In the genomic region with DNA sequence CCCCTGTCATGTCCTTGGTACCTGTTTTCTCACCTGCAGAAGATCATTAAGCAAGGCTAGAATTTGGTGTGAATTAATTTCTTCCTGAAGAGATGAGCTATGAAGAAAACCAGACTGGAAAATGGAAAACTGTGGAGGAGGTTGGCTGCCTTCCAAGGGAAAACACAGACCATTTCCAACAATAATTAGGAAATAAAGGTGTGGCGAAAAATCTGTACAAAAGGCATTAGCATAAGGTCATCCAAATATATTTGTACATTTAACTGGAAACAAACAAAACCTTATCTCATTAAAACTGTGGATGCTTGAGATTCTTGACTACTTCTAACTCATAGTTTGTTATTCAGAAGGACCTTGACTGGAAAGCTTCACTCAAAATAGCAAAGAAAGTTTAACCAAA, we compare ENCODE assay signal across 9 cellular contexts. TPM values are rescaled to one million over a fixed set of nuclear protein-coding genes. Genes with fewer than 3 reads are reported as not detected.
DNase-seq lines count a peak whose midpoint lies in the region; ATAC-seq, FAIRE-seq and TF ChIP-seq lines count a peak whose summit lies in the region.
"Had no signal": no experiment of that assay in that cellular context is flagged by ENCODE, and none has a peak within 500 bp of the region (broad histone marks: within the 10 kb centered on the region; RNA-seq: fewer than 3 reads in every experiment).

No MANE protein-coding gene starts in this region.

- peaks cover 2% of the 10 kb centered on the region; the same call in 1 of the 2 replicates for H3F3A ChIP-seq in DOHH2 (ENCODE audit: control insufficient read depth, insufficient read depth)

- H3K4me3 ChIP-seq in DOHH2 (ENCODE audit: low read length) (peak overlapping the region; percentile 74), Peyer's patch (peak overlapping the region in 3 of 4 donors; percentile 0 to 75 (median 8)), endocrine pancreas (ENCODE audit: control insufficient read depth, insufficient read depth, low read length) (peak overlapping the region; percentile 22), pancreas (peak overlapping the region in 2 of 4 donors; percentile 61 to 77)

- TF ChIP-seq POLR2A in Peyer's patch (IDR thresholded peaks at IDR 0.05): no peak

- H4K20me1 ChIP-seq in DOHH2 (ENCODE audit: control insufficient read depth, insufficient read depth, low read depth, low read length): no peaks in the 10 kb centered on the region

- H3K4me1 ChIP-seq in DOHH2 (ENCODE audit: control insufficient read depth, low read length) (peaks cover 36% of the 10 kb centered on the region), Peyer's patch (peaks cover 0 to 18% (median 6%) of the 10 kb centered on the region in 4 donors), endocrine pancreas (ENCODE audit: control insufficient read depth, insufficient read depth, low read length) (peaks cover 5% of the 10 kb centered on the region), pancreas (peaks cover 12 to 21% (median 16%) of the 10 kb centered on the region in 3 donors)

- no peak for TF ChIP-seq CTCF in DOHH2 (IDR thresholded peaks at IDR 0.05; ENCODE audit: low read depth, low read length, poor library complexity, severe bottlenecking)
- no peak for TF ChIP-seq CTCF in Peyer's patch (IDR thresholded peaks at IDR 0.05)
- TF ChIP-seq CTCF in pancreas (IDR thresholded peaks at IDR 0.05): no peak

- no peak overlapping the region for H3K27ac ChIP-seq in DOHH2 (ENCODE audit: low read depth, low read length)
- H3K27ac ChIP-seq in Peyer's patch: peak overlapping the region; percentile 77 to 99 (median 94)
- peak overlapping the region; percentile 90 to 98 (median 95) for H3K27ac ChIP-seq in pancreas

- H3K36me3 ChIP-seq in DOHH2 (ENCODE audit: control insufficient read depth, low read length) (peaks cover 6% of the 10 kb centered on the region), Peyer's patch (no peaks in the 10 kb centered on the region), endocrine pancreas (ENCODE audit: control insufficient read depth, insufficient read depth, low read length) (no peaks in the 10 kb centered on the region), pancreas (no peaks in the 10 kb centered on the region)

- no peak for DNase-seq in Peyer's patch
- no peak for DNase-seq in pancreas
- no peak for DNase-seq in cortex of kidney (lab: John Stamatoyannopoulos, UW)
- DNase-seq in urothelium cell line (ENCODE audit: low spot score): no peak
- no peak for DNase-seq in activated CD4-positive, alpha-beta T cell treated with anti-CD3 and anti-CD28 coated beads, Interleukin-2, amount 50 U/mL, for 4 hours
- DNase-seq: effector CD4-positive, alpha-beta T cell had no signal

- WGBS in pancreas, 2 donors: 11 to 14% methylated on average over 1 of the region's 1 CpG

- H3K9me3 ChIP-seq in DOHH2 (ENCODE audit: control insufficient read depth, insufficient read depth, low read length): peaks cover 5% of the 10 kb centered on the region; the same call in 1 of the 2 replicates
- no peaks in the 10 kb centered on the region for H3K9me3 ChIP-seq in Peyer's patch
- H3K9me3 ChIP-seq in endocrine pancreas (ENCODE audit: control insufficient read depth, low read length): no peaks in the 10 kb centered on the region
- no peaks in the 10 kb centered on the region for H3K9me3 ChIP-seq in pancreas

- H3K4me2 ChIP-seq in DOHH2 (ENCODE audit: low read length): peak overlapping the region; percentile 69

- ATAC-seq in pancreas (no peak), GM21786 (IDR thresholded peaks at IDR 0.05; ENCODE audit: unreplicated experiment) (no peak)

- no peak overlapping the region for H3K9ac ChIP-seq in endocrine pancreas (ENCODE audit: control insufficient read depth, insufficient read depth, low read length)

- H3K27me3 ChIP-seq in DOHH2 (ENCODE audit: control insufficient read depth, low read length): no peaks in the 10 kb centered on the region
- no peaks in the 10 kb centered on the region for H3K27me3 ChIP-seq in Peyer's patch
- H3K27me3 ChIP-seq in endocrine pancreas (ENCODE audit: control insufficient read depth, insufficient read depth, low read length): no peaks in the 10 kb centered on the region
- H3K27me3 ChIP-seq in pancreas: no peaks in the 10 kb centered on the region

- FAIRE-seq in pancreas (lab: Jason Lieb, UNC) (no peak), urothelium cell line (lab: Jason Lieb, UNC) (no peak)

- H3K9me2 ChIP-seq in DOHH2 (replicated peaks; ENCODE audit: control insufficient read depth, low read length): no peaks in the 10 kb centered on the region

- peaks cover 6% of the 10 kb centered on the region for H3K79me2 ChIP-seq in DOHH2 (ENCODE audit: control insufficient read depth, low read length)

- intact Hi-C loops in pancreas (cut with DNase I): no loop called here

RNA-seq across cellular contexts. Expression of a gene that starts 1.7 kb away (rescaled TPM):
- total RNA-seq in Peyer's patch (10 to 100 TPM in 3 of 4 donors, 1 to 10 TPM in 1; 9.5 to 37.1 (median 18.5) TPM), pancreas (10 to 100 TPM; 11.9 to 15.9 (median 13.8) TPM)
- polyA plus RNA-seq in pancreas: 10 to 100 TPM in 1 of 2 donors, 1 to 10 TPM in 1; 7.0 to 11.9 TPM

RNA-seq across cellular contexts. Expression of a gene that starts 50.7 kb away (rescaled TPM):
- total RNA-seq in Peyer's patch (10 to 100 TPM; 38.5 to 55.4 (median 52.6) TPM), pancreas (10 to 100 TPM; 11.5 to 20.1 (median 14.6) TPM)
- 10 to 100 TPM in 1 of 2 donors, 1 to 10 TPM in 1; 6.0 to 12.6 TPM for polyA plus RNA-seq in pancreas
